In genomic region chr20:54619181-54619580, GRCh38 we compare ENCODE assay signal across 1 cellular context.
TF ChIP-seq lines count a peak whose summit lies in the region.

No MANE protein-coding gene starts in this region.

TF ChIP-seq in HepG2, 621 proteins besides CTCF, POLR2A, EP300 and RAD21 (continued from another document):
- TF ChIP-seq TCF12 (IDR thresholded peaks at IDR 0.05) (no peak), TCF12 (CRISPR knock-in tag; IDR thresholded peaks at IDR 0.05) (no peak), ELF3 (CRISPR knock-in tag; IDR thresholded peaks at IDR 0.05) (no peak)
TF ChIP-seq in HepG2: peak in this region for 0.
